ENCODE assay signal across 34 cellular contexts in the genomic region with DNA sequence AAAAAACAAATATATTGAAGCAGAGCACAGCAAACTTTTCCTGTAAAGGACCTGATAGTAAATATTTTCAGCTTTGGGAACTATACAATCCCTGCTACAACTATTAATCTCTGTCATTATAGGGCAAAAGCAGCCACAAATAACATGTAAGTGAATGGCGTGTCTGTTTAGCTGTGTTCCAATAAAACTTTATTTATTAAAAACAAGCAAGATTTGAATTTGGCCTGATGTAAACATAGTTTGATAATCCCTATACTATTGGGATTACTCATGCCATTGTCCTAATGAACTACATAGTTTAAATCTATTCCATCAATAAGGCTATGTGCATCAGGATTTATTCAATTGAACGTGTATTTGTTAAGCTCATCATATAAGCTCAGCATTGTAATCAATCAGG.
"Had no signal": no experiment of that assay in that cellular context is flagged by ENCODE, and none has a peak within 500 bp of the region (broad histone marks: within the 10 kb centered on the region; RNA-seq: fewer than 3 reads in every experiment).

No MANE protein-coding gene starts in this region.

- H3K4me3 ChIP-seq: adrenal gland, ascending aorta, body of pancreas, breast epithelium, cardiac muscle cell had no signal

- H3K9me3 ChIP-seq: adrenal gland, ascending aorta, body of pancreas, breast epithelium had no signal

- H3K4me1 ChIP-seq: adrenal gland, ascending aorta, body of pancreas, breast epithelium had no signal

- FAIRE-seq: astrocyte, bronchial epithelial cell had no signal

- H3K27ac ChIP-seq: adrenal gland, ascending aorta, body of pancreas, brain microvascular endothelial cell, breast epithelium, cardiac muscle cell had no signal

- H3K27me3 ChIP-seq: adrenal gland, ascending aorta, body of pancreas, brain microvascular endothelial cell, breast epithelium, cardiac muscle cell had no signal

- ATAC-seq: activated naive CD4-positive, alpha-beta T cell treated with anti-CD3 and anti-CD28 coated beads, Interleukin-2, amount 50 U/mL, for 72 hours; activated naive CD8-positive, alpha-beta T cell treated with anti-CD3 and anti-CD28 coated beads, Interleukin-2, amount 50 U/mL, for 24 hours; activated T-cell treated with anti-CD3 and anti-CD28 coated beads, Interleukin-2, amount 50 U/mL, for 4 hours; activated T-cell treated with anti-CD3 and anti-CD28 coated beads, Interleukin-2, amount 50 U/mL, for 72 hours; activated T-helper 17 cell treated with anti-CD3 and anti-CD28 coated beads, Interleukin-2, amount 50 U/mL, for 72 hours; body of pancreas had no signal

- DNase-seq: activated effector memory CD4-positive, alpha-beta T cell treated with anti-CD3 and anti-CD28 coated beads, Interleukin-2, amount 50 U/mL, for 16 hours; activated effector memory CD4-positive, alpha-beta T cell treated with Interleukin-2 at 50 U/mL for 16 hours; activated gamma-delta T cell; activated gamma-delta T cell treated with Interleukin-2 at 50 U/mL for 16 hours; activated naive CD4-positive, alpha-beta T cell; activated naive CD4-positive, alpha-beta T cell treated with anti-CD3 and anti-CD28 coated beads for 36 hours; activated naive CD4-positive, alpha-beta T cell treated with anti-CD3 and anti-CD28 coated beads, Interleukin-2, amount 10 ng/mL, durations not matched to agents 7 days and 5 days; activated naive CD4-positive, alpha-beta T cell treated with anti-CD3 and anti-CD28 coated beads, Interleukin-2, amount 50 U/mL, for 16 hours; activated naive CD4-positive, alpha-beta T cell treated with Interleukin-2 at 50 U/mL for 16 hours; activated naive CD8-positive, alpha-beta T cell treated with anti-CD3 and anti-CD28 coated beads for 36 hours; activated naive CD8-positive, alpha-beta T cell treated with anti-CD3 and anti-CD28 coated beads, Interleukin-2, amount 10 ng/mL, durations not matched to agents 7 days and 5 days; activated naive CD8-positive, alpha-beta T cell treated with anti-CD3 and anti-CD28 coated beads, Interleukin-2, amount 50 U/mL, for 24 hours; activated T-cell treated with anti-CD3 and anti-CD28 coated beads, Interleukin-2, amount 50 U/mL, for 1 hour; activated T-cell treated with anti-CD3 and anti-CD28 coated beads, Interleukin-2, amount 50 U/mL, for 24 hours; activated T-cell treated with anti-CD3 and anti-CD28 coated beads, Interleukin-2, amount 50 U/mL, for 4 hours; activated T-cell treated with anti-CD3 and anti-CD28 coated beads, Interleukin-2, amount 50 U/mL, for 48 hours; activated T-cell treated with anti-CD3 and anti-CD28 coated beads, Interleukin-2, amount 50 U/mL, for 72 hours; adrenal gland; amniotic stem cell; amygdala; anterior cingulate cortex; aorta; body of pancreas; brain microvascular endothelial cell; caudate nucleus; central memory CD4-positive, alpha-beta T cell; cerebellar nuclear complex had no signal

- H3K36me3 ChIP-seq: adrenal gland, ascending aorta, brain microvascular endothelial cell, breast epithelium, cardiac muscle cell had no signal
